Comparison of ENCODE assay signal across 22 cellular contexts in genomic region chr15:89907289-89907688, GRCh38. TPM values are rescaled to one million over a fixed set of nuclear protein-coding genes. Genes with fewer than 3 reads are reported as not detected.
"Had no signal": no experiment of that assay in that cellular context is flagged by ENCODE, and none has a peak within 500 bp of the region (broad histone marks: within the 10 kb centered on the region; RNA-seq: fewer than 3 reads in every experiment).

No MANE protein-coding gene starts in this region.

- H3K9me3 ChIP-seq: heart right ventricle, left ventricle myocardium inferior, suprapubic skin, tibial artery, upper lobe of right lung had no signal

- H3K9me3 Mint-ChIP-seq: activated CD4-positive, alpha-beta memory T cell treated with anti-CD3 and anti-CD28 coated beads, Interleukin-2, amount 10 ng/mL, durations not matched to agents 7 days and 5 days; activated CD4-positive, alpha-beta T cell treated with anti-CD3 and anti-CD28 coated beads, Interleukin-2, amount 10 ng/mL, durations not matched to agents 7 days and 5 days; natural killer cell treated with Interleukin-12 subunit alpha and Interleukin-12 subunit beta and Interleukin-15 and Interleukin-18, amount 100 ng/mL, for 72 hours had no signal

- H3K27ac ChIP-seq: foreskin keratinocyte, heart right ventricle, left ventricle myocardium inferior, suprapubic skin, tibial artery, upper lobe of right lung had no signal

- DNase-seq: activated CD4-positive, alpha-beta memory T cell treated with anti-CD3 and anti-CD28 coated beads, Interleukin-2, amount 10 ng/mL, durations not matched to agents 7 days and 5 days; activated CD4-positive, alpha-beta T cell treated with anti-CD3 and anti-CD28 coated beads, Interleukin-2, amount 10 ng/mL, durations not matched to agents 7 days and 5 days; activated CD8-positive, alpha-beta memory T cell treated with anti-CD3 and anti-CD28 coated beads, Interleukin-2, amount 10 ng/mL, durations not matched to agents 7 days and 5 days; activated effector memory CD4-positive, alpha-beta T cell treated with Interleukin-2 at 50 U/mL for 16 hours; activated naive CD4-positive, alpha-beta T cell treated with Interleukin-2 at 50 U/mL for 16 hours; amniotic stem cell; foreskin keratinocyte; heart right ventricle; left ventricle myocardium inferior; mesendoderm; right cardiac atrium; stimulated activated CD4-positive, alpha-beta T cell treated with anti-CD3 and anti-CD28 coated beads, Interleukin-15, amount 100 ng/mL, for 24 hours; stimulated activated CD4-positive, alpha-beta T cell treated with anti-CD3 and anti-CD28 coated beads, Interleukin-2, amount 100 ng/mL, for 24 hours; stimulated activated naive CD4-positive, alpha-beta T cell; tibial artery; upper lobe of right lung had no signal

- H3K27ac Mint-ChIP-seq: activated CD4-positive, alpha-beta memory T cell treated with anti-CD3 and anti-CD28 coated beads, Interleukin-2, amount 10 ng/mL, durations not matched to agents 7 days and 5 days; activated CD4-positive, alpha-beta T cell treated with anti-CD3 and anti-CD28 coated beads, Interleukin-2, amount 10 ng/mL, durations not matched to agents 7 days and 5 days; activated CD8-positive, alpha-beta memory T cell treated with anti-CD3 and anti-CD28 coated beads, Interleukin-2, amount 10 ng/mL, durations not matched to agents 7 days and 5 days; activated naive CD8-positive, alpha-beta T cell; natural killer cell treated with Interleukin-12 subunit alpha and Interleukin-12 subunit beta and Interleukin-15 and Interleukin-18, amount 100 ng/mL, for 72 hours had no signal

- H3K27me3 ChIP-seq: foreskin keratinocyte, heart right ventricle, suprapubic skin, tibial artery, upper lobe of right lung had no signal

- ATAC-seq: activated CD8-positive, alpha-beta memory T cell treated with anti-CD3 and anti-CD28 coated beads, Interleukin-2, amount 10 ng/mL, durations not matched to agents 7 days and 5 days; esophagus mucosa; foreskin keratinocyte; heart right ventricle; natural killer cell treated with Interleukin-12 subunit alpha and Interleukin-12 subunit beta and Interleukin-15 and Interleukin-18, amount 100 ng/mL, for 72 hours; right cardiac atrium; upper lobe of right lung had no signal

- H3K4me3 Mint-ChIP-seq: activated CD4-positive, alpha-beta memory T cell treated with anti-CD3 and anti-CD28 coated beads, Interleukin-2, amount 10 ng/mL, durations not matched to agents 7 days and 5 days; activated CD4-positive, alpha-beta T cell treated with anti-CD3 and anti-CD28 coated beads, Interleukin-2, amount 10 ng/mL, durations not matched to agents 7 days and 5 days; activated CD8-positive, alpha-beta memory T cell treated with anti-CD3 and anti-CD28 coated beads, Interleukin-2, amount 10 ng/mL, durations not matched to agents 7 days and 5 days; activated naive CD8-positive, alpha-beta T cell; natural killer cell treated with Interleukin-12 subunit alpha and Interleukin-12 subunit beta and Interleukin-15 and Interleukin-18, amount 100 ng/mL, for 72 hours had no signal

- H3K4me3 ChIP-seq: heart right ventricle, left ventricle myocardium inferior, lung, suprapubic skin, tibial artery, upper lobe of right lung had no signal

- H3K4me1 Mint-ChIP-seq: activated CD4-positive, alpha-beta T cell treated with anti-CD3 and anti-CD28 coated beads, Interleukin-2, amount 10 ng/mL, durations not matched to agents 7 days and 5 days; activated CD8-positive, alpha-beta memory T cell treated with anti-CD3 and anti-CD28 coated beads, Interleukin-2, amount 10 ng/mL, durations not matched to agents 7 days and 5 days had no signal

- H3K4me1 ChIP-seq: foreskin keratinocyte had no signal

- H3K27me3 Mint-ChIP-seq: natural killer cell treated with Interleukin-12 subunit alpha and Interleukin-12 subunit beta and Interleukin-15 and Interleukin-18, amount 100 ng/mL, for 72 hours had no signal

- H3K36me3 Mint-ChIP-seq: activated CD8-positive, alpha-beta memory T cell treated with anti-CD3 and anti-CD28 coated beads, Interleukin-2, amount 10 ng/mL, durations not matched to agents 7 days and 5 days; activated naive CD8-positive, alpha-beta T cell; natural killer cell treated with Interleukin-12 subunit alpha and Interleukin-12 subunit beta and Interleukin-15 and Interleukin-18, amount 100 ng/mL, for 72 hours had no signal

RNA-seq across cellular contexts. Expression of gene ARPIN, which starts 5.5 kb away (rescaled TPM):
- total RNA-seq: activated CD4-positive, alpha-beta memory T cell treated with anti-CD3 and anti-CD28 coated beads, Interleukin-2, amount 10 ng/mL, durations not matched to agents 7 days and 5 days; activated CD4-positive, alpha-beta T cell treated with anti-CD3 and anti-CD28 coated beads, Interleukin-2, amount 10 ng/mL, durations not matched to agents 7 days and 5 days; activated CD8-positive, alpha-beta memory T cell treated with anti-CD3 and anti-CD28 coated beads, Interleukin-2, amount 10 ng/mL, durations not matched to agents 7 days and 5 days; natural killer cell treated with Interleukin-12 subunit alpha and Interleukin-12 subunit beta and Interleukin-15 and Interleukin-18, amount 100 ng/mL, for 72 hours; T-helper 1 cell treated with Interleukin-12 subunit alpha and Interleukin-12 subunit beta and Interleukin-4 antibody, amounts not matched to agents 30 ng/mL and 1 ng/mL, for 36 hours had no signal
